In the genomic region with DNA sequence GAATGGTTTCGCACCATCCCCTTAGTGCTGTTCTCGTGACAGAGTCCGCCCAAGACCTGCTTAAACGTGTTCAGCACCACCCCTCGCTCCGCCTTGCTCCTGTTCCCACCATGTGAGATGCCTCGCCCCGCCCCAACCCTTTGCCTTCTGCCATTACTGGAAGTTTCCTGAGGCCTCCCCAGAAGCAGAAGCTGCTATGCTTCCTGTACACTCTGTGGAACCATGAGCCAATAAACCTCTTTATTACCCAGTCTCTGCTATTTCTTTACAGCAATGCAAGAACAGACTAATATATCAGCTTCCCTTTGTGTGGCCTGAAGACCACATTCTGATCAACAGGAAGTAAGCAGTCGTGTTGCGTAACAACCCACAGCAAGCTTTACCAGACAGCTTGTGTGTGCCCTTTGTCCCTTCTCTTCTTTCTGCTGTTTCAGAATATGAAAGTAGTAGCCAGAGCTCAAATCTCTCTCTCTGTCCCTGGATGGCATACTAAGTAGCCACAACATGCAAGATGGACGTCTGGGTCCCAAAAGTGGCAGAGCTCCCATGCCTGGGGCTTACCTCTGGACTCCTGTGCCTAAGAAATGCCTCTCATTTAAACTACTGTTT, we compare ENCODE assay signal across 8 cellular contexts.
DNase-seq lines count a peak whose midpoint lies in the region; ATAC-seq and TF ChIP-seq lines count a peak whose summit lies in the region.

No MANE protein-coding gene starts in this region.

- no peak for TF ChIP-seq CTCF in astrocyte of the cerebellum (IDR thresholded peaks at IDR 0.05; ENCODE audit: low read depth, low read length, missing control alignments)
- no peak for TF ChIP-seq CTCF in MM.1S (IDR thresholded peaks at IDR 0.05; ENCODE audit: low read length)

- no peaks in the 10 kb centered on the region for H3K36me3 ChIP-seq in MM.1S (replicated peaks; ENCODE audit: insufficient read depth, low read length)

- DNase-seq in C1 segment of cervical spinal cord (lab: John Stamatoyannopoulos, UW) (peak in 11 of 14 donors; percentile 6 to 74 (median 53)), T-helper 22 cell (ENCODE audit: low read depth) (peak; percentile 63), astrocyte of the cerebellum (ENCODE audit: low read depth) (peak; percentile 53), MM.1S (no peak), DMS114 treated with DMSO at 0.1 percent for 48 hours (lab: John Stamatoyannopoulos, UW; ENCODE audit: unreplicated experiment) (no peak)
- peak; percentile 43 for DNase-seq in stimulated activated CD4-positive, alpha-beta T cell treated with anti-CD3 and anti-CD28 coated beads, Interleukin-4, amount 100 ng/mL, for 1 hour

- H3K4me3 ChIP-seq in astrocyte of the cerebellum (ENCODE audit: low read depth, low read length) (no peak overlapping the region), MM.1S (ENCODE audit: low read length) (no peak overlapping the region)

- H3K4me1 ChIP-seq in MM.1S (ENCODE audit: low read length) = no peaks in the 10 kb centered on the region

- H2AFZ ChIP-seq in MM.1S (ENCODE audit: low read length) = no peak overlapping the region

- H3K27me3 ChIP-seq in layer of hippocampus (ENCODE audit: control insufficient read depth, insufficient read depth, low read length) (no peaks in the 10 kb centered on the region), MM.1S (replicated peaks; ENCODE audit: insufficient read depth, low read length) (no peaks in the 10 kb centered on the region)

- no peak overlapping the region for H3K9ac ChIP-seq in MM.1S (ENCODE audit: low read length)

- peak; percentile 82 for ATAC-seq in HG03139 (IDR thresholded peaks at IDR 0.05; ENCODE audit: unreplicated experiment)

- no peaks in the 10 kb centered on the region for H3F3A ChIP-seq in MM.1S (ENCODE audit: insufficient read depth, low read length)

- no peaks in the 10 kb centered on the region for H3K9me3 ChIP-seq in MM.1S (replicated peaks; ENCODE audit: insufficient read depth, low read length)

- H3K27ac ChIP-seq in layer of hippocampus (ENCODE audit: low read depth, low read length) = peak overlapping the region; percentile 83
- H3K27ac ChIP-seq in MM.1S (ENCODE audit: low read length) = no peak overlapping the region

- H3K9me2 ChIP-seq in MM.1S (replicated peaks; ENCODE audit: insufficient read depth, low read length) = no peaks in the 10 kb centered on the region

- H3K79me2 ChIP-seq in MM.1S (ENCODE audit: low read length) = no peaks in the 10 kb centered on the region

- no peaks in the 10 kb centered on the region for H4K20me1 ChIP-seq in MM.1S (ENCODE audit: insufficient read depth, low read length)

- in situ Hi-C loops in astrocyte of the cerebellum (cut with HindIII; ENCODE audit: low sequenced_read_pairs) = loop anchor here (5.0 kb wide), 1 partner anchor 89 kb away; no protein-coding TSS in a partner anchor

- no peak overlapping the region for H3K4me2 ChIP-seq in MM.1S (ENCODE audit: low read depth, low read length)

Comparison
In these comparisons a context has a peak if more than half of its experiments do, and no peak if none do; other contexts are left out.
1. DNase-seq: peak in C1 segment of cervical spinal cord (11 of 14), T-helper 22 cell (single experiment), astrocyte of the cerebellum (single experiment) and stimulated activated CD4-positive, alpha-beta T cell treated with anti-CD3 and anti-CD28 coated beads, Interleukin-4, amount 100 ng/mL, for 1 hour (single experiment); none in MM.1S (single experiment) and DMS114 treated with DMSO at 0.1 percent for 48 hours (single experiment).